Comparison of ENCODE assay signal across 17 cellular contexts in the genomic region with DNA sequence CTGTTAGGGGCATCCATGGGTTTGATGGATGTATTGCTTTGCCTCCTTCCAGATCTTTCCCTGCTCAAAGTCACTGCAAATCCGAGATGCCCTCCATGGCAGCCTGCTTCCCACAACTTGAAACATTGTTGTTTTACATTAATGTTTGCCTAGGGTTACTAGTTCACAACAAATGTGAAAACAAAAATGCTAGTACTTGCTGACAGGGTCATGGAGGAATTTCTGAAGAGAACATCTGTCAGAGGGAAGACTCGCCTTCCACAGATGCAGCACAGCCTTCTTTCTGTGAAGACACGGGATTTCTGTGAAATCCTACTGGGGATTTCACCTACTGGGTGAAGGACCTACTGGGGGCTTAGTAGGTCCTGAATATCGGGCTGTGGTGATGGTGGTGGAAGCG.
DNase-seq lines count a peak whose midpoint lies in the region; ATAC-seq and TF ChIP-seq lines count a peak whose summit lies in the region.
"Had no signal": no experiment of that assay in that cellular context is flagged by ENCODE, and none has a peak within 500 bp of the region (broad histone marks: within the 10 kb centered on the region; RNA-seq: fewer than 3 reads in every experiment).

No MANE protein-coding gene starts in this region.

- CTCF ChIA-PET in IMR-90 (lab: Yijun Ruan, JAX) = interaction anchor here (0.6 to 0.9 kb wide), 2 partner anchors 241 to 254 kb away, joined by 3 read pairs; no protein-coding TSS in a partner anchor

- H3K18ac ChIP-seq in IMR-90 (ENCODE audit: low read depth, low read length) (peak overlapping the region; percentile 69; the same call in 1 of the 2 replicates), trophoblast cell (ENCODE audit: low read length) (no peak overlapping the region)

- H2BK12ac ChIP-seq in trophoblast cell (ENCODE audit: low read length) = peak overlapping the region; percentile 44

- H3K4me1 ChIP-seq in IMR-90 (ENCODE audit: control insufficient read depth, insufficient read depth, low read length) (peaks cover 19% of the 10 kb centered on the region), trophoblast cell (ENCODE audit: control insufficient read depth in 1 of 2, insufficient read depth in 2 of 2, low read length in 2 of 2) (peaks cover 3 to 8% of the 10 kb centered on the region in 2 experiments), prostate gland (replicated peaks) (no peaks in the 10 kb centered on the region)

- BruUV-seq in IMR-90 (replicated peaks; lab: Mats Ljungman, UMichigan) = no TSS peak

- no peak for TF ChIP-seq POLR2A in IMR-90 (IDR thresholded peaks at IDR 0.05; ENCODE audit: low read depth, low read length)
- no peak for TF ChIP-seq POLR2A in prostate gland (IDR thresholded peaks at IDR 0.05)

- peak overlapping the region; percentile 71 for H3K4ac ChIP-seq in IMR-90 (ENCODE audit: low read depth, low read length)
- no peak overlapping the region for H3K4ac ChIP-seq in trophoblast cell (ENCODE audit: low read depth, low read length)

- peak overlapping the region; percentile 3 for H2AK5ac ChIP-seq in IMR-90 (ENCODE audit: low read depth, low read length)
- H2AK5ac ChIP-seq in trophoblast cell (ENCODE audit: low read length) = peak overlapping the region; percentile 9

- H3K79me1 ChIP-seq in IMR-90 (ENCODE audit: low read depth in 1 of 2, low read length in 2 of 2) (no peaks in the 10 kb centered on the region), trophoblast cell (ENCODE audit: low read length) (peaks cover 34% of the 10 kb centered on the region)

- POLR2A ChIA-PET in IMR-90 (lab: Charles Lee; ENCODE audit: unreplicated experiment) = no interaction called here

- H2AFZ ChIP-seq in IMR-90 (replicated peaks; ENCODE audit: low read length, poor library complexity) (peak overlapping the region; percentile 45), trophoblast cell (ENCODE audit: insufficient read depth, low read length, poor library complexity) (no peak overlapping the region)

- H3K9ac ChIP-seq in IMR-90 (ENCODE audit: low read depth, low read length) (no peak overlapping the region), trophoblast cell (ENCODE audit: low read length) (no peak overlapping the region)

- H2BK5ac ChIP-seq in IMR-90 (ENCODE audit: low read depth, low read length, poor library complexity, severe bottlenecking) = peak overlapping the region; percentile 80
- peak overlapping the region; percentile 70 for H2BK5ac ChIP-seq in trophoblast cell (ENCODE audit: low read depth, low read length, poor library complexity)

- H2AK9ac ChIP-seq in IMR-90 (replicated peaks; ENCODE audit: low read depth, low read length, poor library complexity) = no peak overlapping the region

- H3K14ac ChIP-seq in IMR-90 (replicated peaks; ENCODE audit: low read depth, low read length) (peak overlapping the region; percentile 8), trophoblast cell (ENCODE audit: low read length) (peak overlapping the region; percentile 18)

- TF ChIP-seq CTCF in AG10803 (conservative IDR thresholded peaks at IDR 0.05; ENCODE audit: low read length) (no peak), IMR-90 (conservative IDR thresholded peaks at IDR 0.05; ENCODE audit: low read depth, low read length) (no peak), foreskin fibroblast (IDR thresholded peaks at IDR 0.05; ENCODE audit: low read depth, low read length) (no peak), prostate gland (IDR thresholded peaks at IDR 0.05) (no peak)

- no peaks in the 10 kb centered on the region for H3K9me3 ChIP-seq in IMR-90 (ENCODE audit: control insufficient read depth, insufficient read depth, low read length)
- H3K9me3 ChIP-seq in trophoblast cell (ENCODE audit: insufficient read depth, low read depth, low read length) = no peaks in the 10 kb centered on the region
- H3K9me3 ChIP-seq in prostate gland = no peaks in the 10 kb centered on the region

- WGBS in IMR-90 (ENCODE audit: extremely low coverage in 2 of 2, insufficient read length in 1 of 2), 2 experiments = no CpG with 5 or more reads among the region's 5 CpGs
- WGBS in trophoblast cell (ENCODE audit: extremely low coverage, insufficient coverage, insufficient read length) = no CpG with 5 or more reads among the region's 5 CpGs
- 78% methylated on average over 5 of the region's 5 CpGs for WGBS in prostate gland

- peak overlapping the region; percentile 35; the same call in 2 of the 3 replicates for H2BK15ac ChIP-seq in IMR-90 (ENCODE audit: low read depth, low read length)

- H3K4me2 ChIP-seq in IMR-90 (ENCODE audit: low read depth, low read length) (no peak overlapping the region), trophoblast cell (ENCODE audit: low read length) (no peak overlapping the region)

- peak overlapping the region in 1 of 2 experiments; percentile 70; a peak in 2 of 4 replicates for H4K8ac ChIP-seq in IMR-90 (ENCODE audit: low read depth in 2 of 2, low read length in 2 of 2)
- H4K8ac ChIP-seq in trophoblast cell (ENCODE audit: low read depth, low read length) = peak overlapping the region; percentile 17

- peak overlapping the region; percentile 92 for H2BK120ac ChIP-seq in IMR-90 (ENCODE audit: low read depth, low read length)
- no peak overlapping the region for H2BK120ac ChIP-seq in trophoblast cell (ENCODE audit: insufficient read depth, low read length, poor library complexity)

- H3K27ac ChIP-seq in IMR-90 (ENCODE audit: insufficient read depth, low read length) (0 out of 2 replicates have a peak overlapping the region, but pooled peaks have one; percentile 19), trophoblast cell (ENCODE audit: low read depth, low read length) (no peak overlapping the region), prostate gland (no peak overlapping the region)

- H3K4me3 ChIP-seq in AG10803 (ENCODE audit: low read length) (no peak overlapping the region), IMR-90 (ENCODE audit: insufficient read depth, low read depth, low read length) (no peak overlapping the region), foreskin fibroblast (ENCODE audit: low read depth in 1 of 2, low read length in 2 of 2) (no peak overlapping the region), trophoblast cell (ENCODE audit: low read depth, low read length) (no peak overlapping the region), prostate gland (no peak overlapping the region)
- H3K4me3 ChIP-seq: K562 had no signal

- no peaks in the 10 kb centered on the region for H4K20me1 ChIP-seq in IMR-90 (ENCODE audit: insufficient read depth, low read length)

- peak overlapping the region; percentile 70; the same call in 1 of the 2 replicates for H4K5ac ChIP-seq in IMR-90 (ENCODE audit: low read depth, low read length)

- no peak overlapping the region for H3K56ac ChIP-seq in IMR-90 (ENCODE audit: extremely low read depth, insufficient read depth, low read length)

- DNase-seq in AG10803 (ENCODE audit: low read depth) (peak; percentile 79), IMR-90 (peak; percentile 46), foreskin fibroblast (peak; percentile 47 to 62), trophoblast cell (peak; percentile 27 to 55), prostate gland (ENCODE audit: low spot score) (no peak)
- DNase-seq: AML-193, DMS53, MV-4-11, NCI-H1417 treated with DMSO at 0.1 percent for 48 hours, NCI-H1930, NCI-H446, NCI-H69, SHP77 treated with DMSO at 0.1 percent for 48 hours had no signal

- no peak for TF ChIP-seq RAD21 in IMR-90 (IDR thresholded peaks at IDR 0.05; ENCODE audit: low read length)

- H3K27me3 ChIP-seq in IMR-90 (ENCODE audit: control insufficient read depth, insufficient read depth, low read length) (no peaks in the 10 kb centered on the region), trophoblast cell (ENCODE audit: insufficient read depth, low read length) (no peaks in the 10 kb centered on the region), prostate gland (replicated peaks; ENCODE audit: insufficient read depth) (no peaks in the 10 kb centered on the region)

- peaks cover 3% of the 10 kb centered on the region; the same call in 1 of the 2 replicates for H3K9me1 ChIP-seq in IMR-90 (ENCODE audit: insufficient read depth, low read length)

- H3K23ac ChIP-seq in IMR-90 (ENCODE audit: low read depth, low read length) (0 out of 2 replicates have a peak overlapping the region, but pooled peaks have one; percentile 26), trophoblast cell (ENCODE audit: low read length) (no peak overlapping the region)

- in situ Hi-C loops in IMR-90 (cut with MboI; ENCODE audit: low sequenced_read_pairs) = no loop called here

- H3K36me3 ChIP-seq in IMR-90 (ENCODE audit: control insufficient read depth, insufficient read depth, low read length) (no peaks in the 10 kb centered on the region), trophoblast cell (ENCODE audit: control insufficient read depth in 1 of 2, insufficient read depth in 2 of 2, low read length in 2 of 2) (no peaks in the 10 kb centered on the region), prostate gland (no peaks in the 10 kb centered on the region)

- dilution Hi-C loops in IMR-90 (cut with HindIII; ENCODE audit: low sequenced_read_pairs, unreplicated experiment) = no loop called here

- H3K79me2 ChIP-seq in trophoblast cell (ENCODE audit: control insufficient read depth, insufficient read depth, low read length, poor library complexity) = peaks cover 8% of the 10 kb centered on the region

- no peak overlapping the region for H4K12ac ChIP-seq in trophoblast cell (ENCODE audit: low read depth, low read length)

- peak overlapping the region; percentile 4 for H4K91ac ChIP-seq in IMR-90 (ENCODE audit: insufficient read depth, low read depth, low read length)
- H4K91ac ChIP-seq in trophoblast cell (ENCODE audit: low read depth, low read length) = peak overlapping the region; percentile 77

- peak overlapping the region; percentile 79; the same call in 1 of the 2 replicates for H2BK20ac ChIP-seq in IMR-90 (ENCODE audit: low read depth, low read length)

- no peak for ATAC-seq in IMR-90 (ENCODE audit: low read depth)
- ATAC-seq in GM19324 (IDR thresholded peaks at IDR 0.05; ENCODE audit: low FRiP score, unreplicated experiment) = no peak
- no peak for ATAC-seq in GM18861 (IDR thresholded peaks at IDR 0.05; ENCODE audit: unreplicated experiment)
- ATAC-seq: HCT116, K562 had no signal

- intact Hi-C loops in IMR-90 (cut with micrococcal nuclease) = no loop called here
- intact Hi-C loops in prostate gland (cut with DNase I) = no loop called here

TF ChIP-seq in IMR-90, 13 proteins besides CTCF, POLR2A, EP300 and RAD21:
- TF ChIP-seq, protein P1, sequence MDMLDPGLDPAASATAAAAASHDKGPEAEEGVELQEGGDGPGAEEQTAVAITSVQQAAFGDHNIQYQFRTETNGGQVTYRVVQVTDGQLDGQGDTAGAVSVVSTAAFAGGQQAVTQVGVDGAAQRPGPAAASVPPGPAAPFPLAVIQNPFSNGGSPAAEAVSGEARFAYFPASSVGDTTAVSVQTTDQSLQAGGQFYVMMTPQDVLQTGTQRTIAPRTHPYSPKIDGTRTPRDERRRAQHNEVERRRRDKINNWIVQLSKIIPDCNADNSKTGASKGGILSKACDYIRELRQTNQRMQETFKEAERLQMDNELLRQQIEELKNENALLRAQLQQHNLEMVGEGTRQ (IDR thresholded peaks at IDR 0.05; ENCODE audit: low read depth, low read length) = no peak
- no peak for TF ChIP-seq MAZ (IDR thresholded peaks at IDR 0.05; ENCODE audit: borderline replicate concordance, low read depth, low read length)
